In genomic region chr14:70638416-70638815, GRCh38 we compare ENCODE assay signal across 21 cellular contexts.
"Had no signal": no experiment of that assay in that cellular context is flagged by ENCODE, and none has a peak within 500 bp of the region (broad histone marks: within the 10 kb centered on the region; RNA-seq: fewer than 3 reads in every experiment).

No MANE protein-coding gene starts in this region.

- H3K27me3 Mint-ChIP-seq: stimulated activated memory B cell treated with anti-CD40 and anti-IgM and Interleukin-4, amounts not matched to agents 10 μg/mL and 1 μg/mL and 100 μg/mL, for 72 hours had no signal

- H3K27ac Mint-ChIP-seq: stimulated activated naive CD8-positive, alpha-beta T cell treated with anti-CD3 and anti-CD28 coated beads, Interleukin-15, Interleukin-2, amounts not matched to agents 100 ng/mL and 50 ng/mL, for 24 hours had no signal

- H3K27ac ChIP-seq: dorsolateral prefrontal cortex, esophagus muscularis mucosa, gastrocnemius medialis, heart right ventricle, neutrophil, right atrium auricular region, testis, tibial nerve, upper lobe of right lung, vagina had no signal

- DNase-seq: cortex of kidney; dorsolateral prefrontal cortex; effector CD8-positive, alpha-beta T cell; gastrocnemius medialis; heart right ventricle; hypothalamus; kidney glomerular epithelial cell; mammary epithelial cell; naive thymus-derived CD8-positive, alpha-beta T cell; posterior cingulate gyrus; stimulated activated CD4-positive, alpha-beta T cell treated with anti-CD3 and anti-CD28 coated beads, Interleukin-4, amount 100 ng/mL, for 24 hours; testis; upper lobe of right lung had no signal

- FAIRE-seq: islet of Langerhans had no signal

- ATAC-seq: gastrocnemius medialis; heart right ventricle; naive thymus-derived CD8-positive, alpha-beta T cell; stimulated activated memory B cell treated with anti-CD40 and anti-IgM and Interleukin-4, amounts not matched to agents 10 μg/mL and 1 μg/mL and 100 μg/mL, for 72 hours; upper lobe of right lung had no signal

- H3K4me3 Mint-ChIP-seq: naive thymus-derived CD8-positive, alpha-beta T cell; stimulated activated memory B cell treated with anti-CD40 and anti-IgM and Interleukin-4, amounts not matched to agents 10 μg/mL and 1 μg/mL and 100 μg/mL, for 72 hours; stimulated activated naive CD8-positive, alpha-beta T cell treated with anti-CD3 and anti-CD28 coated beads, Interleukin-15, Interleukin-2, amounts not matched to agents 100 ng/mL and 50 ng/mL, for 24 hours had no signal

- H3K9me3 Mint-ChIP-seq: stimulated activated naive CD8-positive, alpha-beta T cell treated with anti-CD3 and anti-CD28 coated beads, Interleukin-15, Interleukin-2, amounts not matched to agents 100 ng/mL and 50 ng/mL, for 24 hours had no signal
